1 cellular context compared by ENCODE assay signal in the genomic region with DNA sequence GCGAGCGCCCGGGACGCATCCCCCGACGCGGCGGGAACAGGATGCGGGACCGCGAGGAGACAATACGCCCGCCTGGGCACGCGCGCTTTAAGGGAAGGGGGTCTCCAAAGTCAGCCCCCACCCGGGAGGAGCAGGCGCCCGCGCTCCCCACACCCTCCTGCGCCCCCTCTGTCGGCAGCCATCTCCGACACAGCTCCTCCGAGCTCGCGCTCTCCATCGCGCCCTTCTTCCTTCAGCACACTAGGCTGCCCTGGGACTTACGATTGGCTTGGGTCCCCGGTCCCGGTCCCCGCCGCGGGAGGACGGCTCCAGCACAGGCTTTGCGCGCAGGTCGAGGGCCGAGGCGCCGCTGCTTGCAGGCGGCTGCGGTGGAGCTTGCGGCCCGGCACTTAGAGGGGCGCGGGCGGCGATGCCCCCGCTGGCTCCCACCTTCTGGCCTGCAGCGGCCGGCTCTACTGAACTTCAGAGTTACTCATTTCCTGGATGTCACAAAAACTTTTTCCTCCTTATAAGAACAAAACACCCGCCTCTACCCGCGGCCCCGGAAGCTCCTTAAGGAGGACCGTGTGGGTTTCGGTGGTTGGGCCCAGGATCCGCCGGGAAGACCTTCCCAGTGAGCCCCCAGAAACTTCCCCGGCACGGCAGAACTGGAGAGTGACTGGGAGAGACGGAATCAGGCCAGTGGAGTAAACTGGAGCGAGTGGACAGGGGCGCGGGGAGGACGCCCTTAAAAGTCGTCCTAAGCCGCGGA.
TF ChIP-seq lines count a peak whose summit lies in the region.

ITPRIP (minus strand) TSS at position 481 of the 751 bp plus-strand sequence. CDS start 22,414 bp downstream, outside the sequence.

TF ChIP-seq in K562, 482 proteins besides CTCF, POLR2A, EP300 and RAD21 (continued from another document and continues in another):
- TF ChIP-seq ZBTB26 (CRISPR knock-in tag; IDR thresholded peaks at IDR 0.05) (no peak), ETV6 (IDR thresholded peaks at IDR 0.05; ENCODE audit: borderline replicate concordance in 1 of 2, low read depth in 2 of 2, low read length in 1 of 2) (no peak; a peak in 1 of 4 replicates), ETV6 (CRISPR knock-in tag; IDR thresholded peaks at IDR 0.05; ENCODE audit: borderline replicate concordance) (no peak), RCOR1 (IDR thresholded peaks at IDR 0.05; ENCODE audit: borderline replicate concordance in 1 of 2, low read depth in 2 of 2, low read length in 2 of 2) (no peak), NR3C1 (CRISPR knock-in tag; IDR thresholded peaks at IDR 0.05) (no peak), TFAM (CRISPR knock-in tag; conservative IDR thresholded peaks at IDR 0.05) (no peak), ZFPM2 (CRISPR knock-in tag; IDR thresholded peaks at IDR 0.05) (no peak), ZNF239 (CRISPR knock-in tag; IDR thresholded peaks at IDR 0.05) (no peak), NFYB (IDR thresholded peaks at IDR 0.05; ENCODE audit: extremely low read depth, insufficient read length) (no peak), HSF4 (CRISPR knock-in tag; IDR thresholded peaks at IDR 0.05; ENCODE audit: borderline replicate concordance) (no peak), TBL1XR1 (IDR thresholded peaks at IDR 0.05; ENCODE audit: low read length in 2 of 2) (0 out of 4 replicates have a peak, but pooled peaks of 1 of the 2 experiments have one; percentile 6), HIVEP1 (CRISPR knock-in tag; IDR thresholded peaks at IDR 0.05) (no peak), DPF2 (IDR thresholded peaks at IDR 0.05) (0 out of 2 replicates have a peak, but pooled peaks have one; percentile 46), CAMTA2 (CRISPR knock-in tag; conservative IDR thresholded peaks at IDR 0.05) (no peak), CBX1 (IDR thresholded peaks at IDR 0.05; ENCODE audit: low read depth) (no peak), ZNF41 (CRISPR knock-in tag; conservative IDR thresholded peaks at IDR 0.05) (no peak), ZNF511 (CRISPR knock-in tag; IDR thresholded peaks at IDR 0.05) (0 out of 2 replicates have a peak, but pooled peaks have one; percentile 15), ELF1 (tag; IDR thresholded peaks at IDR 0.05) (peak; percentile 72), PML (IDR thresholded peaks at IDR 0.05; ENCODE audit: low read length) (no peak), POU5F1 (IDR thresholded peaks at IDR 0.05; ENCODE audit: borderline replicate concordance, low read depth, low read length, partially characterized antibody) (no peak), BACH1 (tag; IDR thresholded peaks at IDR 0.05) (no peak), HOXB6 (CRISPR knock-in tag; IDR thresholded peaks at IDR 0.05; ENCODE audit: borderline replicate concordance) (no peak), KHSRP (IDR thresholded peaks at IDR 0.05) (no peak), FOXJ3 (CRISPR knock-in tag; IDR thresholded peaks at IDR 0.05) (no peak), ZNF780A (CRISPR knock-in tag; IDR thresholded peaks at IDR 0.05) (no peak), MYBL2 (IDR thresholded peaks at IDR 0.05; ENCODE audit: low read depth) (no peak), MYBL2 (CRISPR knock-in tag; IDR thresholded peaks at IDR 0.05; ENCODE audit: borderline replicate concordance) (no peak), NFATC3 (IDR thresholded peaks at IDR 0.05) (no peak), KAT7 (CRISPR knock-in tag; IDR thresholded peaks at IDR 0.05; ENCODE audit: borderline replicate concordance) (0 out of 2 replicates have a peak, but pooled peaks have one; percentile 58), SRF (CRISPR knock-in tag; IDR thresholded peaks at IDR 0.05) (peak in 1 of 2 experiments; percentile 37; a peak in 1 of 4 replicates), MEF2A (IDR thresholded peaks at IDR 0.05; ENCODE audit: control insufficient read depth, low read depth, low read length) (no peak), CREB1 (IDR thresholded peaks at IDR 0.05) (no peak), CREB1 (CRISPR knock-in tag; IDR thresholded peaks at IDR 0.05) (no peak), SRSF9 (IDR thresholded peaks at IDR 0.05; ENCODE audit: borderline replicate concordance, low read depth, low read length) (no peak), ZNF518B (CRISPR knock-in tag; IDR thresholded peaks at IDR 0.05) (no peak), HBP1 (CRISPR knock-in tag; IDR thresholded peaks at IDR 0.05) (no peak), NKRF (IDR thresholded peaks at IDR 0.05; ENCODE audit: borderline replicate concordance) (no peak), MTA3 (IDR thresholded peaks at IDR 0.05; ENCODE audit: borderline replicate concordance) (no peak), PHF8 (IDR thresholded peaks at IDR 0.05; ENCODE audit: borderline replicate concordance, low read length) (peak; percentile 69), KLF13 (tag; IDR thresholded peaks at IDR 0.05; ENCODE audit: borderline replicate concordance, low read depth) (no peak), ZNF316 (IDR thresholded peaks at IDR 0.05) (no peak), ELK3 (CRISPR knock-in tag; IDR thresholded peaks at IDR 0.05) (no peak), NFE2 (IDR thresholded peaks at IDR 0.05; ENCODE audit: low read depth) (no peak), KLF16 (IDR thresholded peaks at IDR 0.05) (no peak), EHMT2 (IDR thresholded peaks at IDR 0.05) (no peak), HDAC2 (IDR thresholded peaks at IDR 0.05) (0 out of 2 replicates have a peak, but pooled peaks have one; percentile 30), JUND (IDR thresholded peaks at IDR 0.05; ENCODE audit: borderline replicate concordance, low read depth, low read length) (no peak), JUND (tag; IDR thresholded peaks at IDR 0.05; ENCODE audit: borderline replicate concordance, low read depth, low read length) (no peak), CTBP1 (IDR thresholded peaks at IDR 0.05; ENCODE audit: borderline replicate concordance) (no peak), TEAD1 (CRISPR knock-in tag; IDR thresholded peaks at IDR 0.05) (no peak), KAT8 (IDR thresholded peaks at IDR 0.05; ENCODE audit: low read depth) (no peak), ZNF165 (CRISPR knock-in tag; IDR thresholded peaks at IDR 0.05; ENCODE audit: borderline replicate concordance) (no peak), KAT2B (IDR thresholded peaks at IDR 0.05; ENCODE audit: low read depth, low read length) (no peak)
- TF ChIP-seq, protein P1, sequence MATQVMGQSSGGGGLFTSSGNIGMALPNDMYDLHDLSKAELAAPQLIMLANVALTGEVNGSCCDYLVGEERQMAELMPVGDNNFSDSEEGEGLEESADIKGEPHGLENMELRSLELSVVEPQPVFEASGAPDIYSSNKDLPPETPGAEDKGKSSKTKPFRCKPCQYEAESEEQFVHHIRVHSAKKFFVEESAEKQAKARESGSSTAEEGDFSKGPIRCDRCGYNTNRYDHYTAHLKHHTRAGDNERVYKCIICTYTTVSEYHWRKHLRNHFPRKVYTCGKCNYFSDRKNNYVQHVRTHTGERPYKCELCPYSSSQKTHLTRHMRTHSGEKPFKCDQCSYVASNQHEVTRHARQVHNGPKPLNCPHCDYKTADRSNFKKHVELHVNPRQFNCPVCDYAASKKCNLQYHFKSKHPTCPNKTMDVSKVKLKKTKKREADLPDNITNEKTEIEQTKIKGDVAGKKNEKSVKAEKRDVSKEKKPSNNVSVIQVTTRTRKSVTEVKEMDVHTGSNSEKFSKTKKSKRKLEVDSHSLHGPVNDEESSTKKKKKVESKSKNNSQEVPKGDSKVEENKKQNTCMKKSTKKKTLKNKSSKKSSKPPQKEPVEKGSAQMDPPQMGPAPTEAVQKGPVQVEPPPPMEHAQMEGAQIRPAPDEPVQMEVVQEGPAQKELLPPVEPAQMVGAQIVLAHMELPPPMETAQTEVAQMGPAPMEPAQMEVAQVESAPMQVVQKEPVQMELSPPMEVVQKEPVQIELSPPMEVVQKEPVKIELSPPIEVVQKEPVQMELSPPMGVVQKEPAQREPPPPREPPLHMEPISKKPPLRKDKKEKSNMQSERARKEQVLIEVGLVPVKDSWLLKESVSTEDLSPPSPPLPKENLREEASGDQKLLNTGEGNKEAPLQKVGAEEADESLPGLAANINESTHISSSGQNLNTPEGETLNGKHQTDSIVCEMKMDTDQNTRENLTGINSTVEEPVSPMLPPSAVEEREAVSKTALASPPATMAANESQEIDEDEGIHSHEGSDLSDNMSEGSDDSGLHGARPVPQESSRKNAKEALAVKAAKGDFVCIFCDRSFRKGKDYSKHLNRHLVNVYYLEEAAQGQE (CRISPR knock-in tag; IDR thresholded peaks at IDR 0.05; ENCODE audit: low read depth): no peak
- TF ChIP-seq, protein P2, sequence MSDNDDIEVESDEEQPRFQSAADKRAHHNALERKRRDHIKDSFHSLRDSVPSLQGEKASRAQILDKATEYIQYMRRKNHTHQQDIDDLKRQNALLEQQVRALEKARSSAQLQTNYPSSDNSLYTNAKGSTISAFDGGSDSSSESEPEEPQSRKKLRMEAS (CRISPR knock-in tag; IDR thresholded peaks at IDR 0.05): no peak
